23 cellular contexts compared by ENCODE assay signal in the genomic region with DNA sequence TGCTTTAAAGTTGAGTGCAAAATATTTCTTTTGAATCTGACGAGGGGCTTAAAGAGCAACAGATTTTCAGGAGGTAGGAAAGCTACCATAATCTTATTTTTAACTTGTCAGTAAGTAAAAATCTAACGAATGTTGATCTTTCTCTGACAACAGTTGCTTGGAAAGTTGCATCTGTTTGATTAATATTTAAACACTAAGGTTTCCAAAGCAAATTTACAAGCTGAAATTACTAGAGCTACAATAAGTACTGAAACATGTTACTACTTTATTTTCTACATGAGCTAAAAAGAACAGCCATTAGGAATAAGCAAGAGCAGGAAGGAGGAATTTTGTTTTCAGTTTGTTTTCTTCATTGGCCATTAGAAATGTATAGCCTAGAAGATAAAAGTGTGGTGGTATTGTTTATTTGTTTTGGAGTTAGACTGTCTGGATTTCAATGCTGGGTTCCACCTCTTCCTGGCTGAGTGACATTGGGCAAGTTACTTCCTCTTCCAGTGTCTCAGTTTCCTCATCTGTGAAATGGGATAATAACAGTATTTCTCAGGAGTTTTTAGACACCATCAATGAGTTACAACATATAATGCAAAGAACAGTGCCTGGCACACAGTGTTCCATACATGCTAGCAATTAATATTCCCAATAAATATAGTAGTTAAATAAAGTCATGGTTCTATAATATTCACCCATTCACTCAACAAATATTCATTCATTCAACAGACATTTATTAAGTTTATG.
"Had no signal": no experiment of that assay in that cellular context is flagged by ENCODE, and none has a peak within 500 bp of the region (broad histone marks: within the 10 kb centered on the region; RNA-seq: fewer than 3 reads in every experiment).

No MANE protein-coding gene starts in this region.

- H3K9me3 ChIP-seq: gastrocnemius medialis, lower lobe of right lung, ovary, right lobe of liver, stomach, thyroid gland, vagina had no signal

- H3K4me3 Mint-ChIP-seq: natural killer cell; stimulated activated effector memory CD8-positive, alpha-beta T cell treated with anti-CD3 and anti-CD28 coated beads, Interleukin-12 subunit alpha, Interleukin-12 subunit beta, amount 100 ng/mL, for 72 hours had no signal

- H3K36me3 ChIP-seq: gastrocnemius medialis, lower lobe of right lung, ovary, right lobe of liver, stomach, thyroid gland, vagina had no signal

- H3K36me3 Mint-ChIP-seq: natural killer cell; stimulated activated effector memory CD8-positive, alpha-beta T cell treated with anti-CD3 and anti-CD28 coated beads, Interleukin-12 subunit alpha, Interleukin-12 subunit beta, amount 100 ng/mL, for 72 hours had no signal

- DNase-seq: dorsolateral prefrontal cortex; effector CD4-positive, alpha-beta T cell; gastrocnemius medialis; head of caudate nucleus; kidney glomerular epithelial cell; left colon; left ventricle myocardium superior; lower lobe of right lung; natural killer cell; occipital lobe; ovary; posterior cingulate gyrus; right lobe of liver; stimulated activated CD4-positive, alpha-beta T cell treated with anti-CD3 and anti-CD28 coated beads, Interleukin-12 subunit alpha, Interleukin-12 subunit beta, amount 100 ng/mL, for 4 hours; stimulated activated CD4-positive, alpha-beta T cell treated with anti-CD3 and anti-CD28 coated beads, Interleukin-1b, Interleukin-23, amount 100 ng/mL, for 48 hours; stimulated activated CD4-positive, alpha-beta T cell treated with anti-CD3 and anti-CD28 coated beads, Interleukin-4, amount 100 ng/mL, for 1 hour; stimulated activated naive CD4-positive, alpha-beta T cell treated with Interleukin-2 at 50 U/mL for 16 hours; stomach; thyroid gland had no signal

- FAIRE-seq: colon had no signal

- H3K4me1 Mint-ChIP-seq: natural killer cell; stimulated activated effector memory CD8-positive, alpha-beta T cell treated with anti-CD3 and anti-CD28 coated beads, Interleukin-12 subunit alpha, Interleukin-12 subunit beta, amount 100 ng/mL, for 72 hours had no signal

- H3K4me2 ChIP-seq: smooth muscle cell had no signal

- H3K4me1 ChIP-seq: right lobe of liver, stomach, vagina had no signal

- H3K27ac ChIP-seq: dorsolateral prefrontal cortex, gastrocnemius medialis, lower lobe of right lung, ovary, right lobe of liver, stomach, thyroid gland, vagina had no signal

- H3K27me3 ChIP-seq: gastrocnemius medialis, ovary, right lobe of liver, stomach, thyroid gland, vagina had no signal

- H3K4me3 ChIP-seq: dorsolateral prefrontal cortex, gastrocnemius medialis, lower lobe of right lung, ovary, right lobe of liver, smooth muscle cell, stomach, thyroid gland, vagina had no signal

- H3K27ac Mint-ChIP-seq: natural killer cell; stimulated activated effector memory CD8-positive, alpha-beta T cell treated with anti-CD3 and anti-CD28 coated beads, Interleukin-12 subunit alpha, Interleukin-12 subunit beta, amount 100 ng/mL, for 72 hours had no signal
